Comparison of ENCODE assay signal across 34 cellular contexts in the genomic region with DNA sequence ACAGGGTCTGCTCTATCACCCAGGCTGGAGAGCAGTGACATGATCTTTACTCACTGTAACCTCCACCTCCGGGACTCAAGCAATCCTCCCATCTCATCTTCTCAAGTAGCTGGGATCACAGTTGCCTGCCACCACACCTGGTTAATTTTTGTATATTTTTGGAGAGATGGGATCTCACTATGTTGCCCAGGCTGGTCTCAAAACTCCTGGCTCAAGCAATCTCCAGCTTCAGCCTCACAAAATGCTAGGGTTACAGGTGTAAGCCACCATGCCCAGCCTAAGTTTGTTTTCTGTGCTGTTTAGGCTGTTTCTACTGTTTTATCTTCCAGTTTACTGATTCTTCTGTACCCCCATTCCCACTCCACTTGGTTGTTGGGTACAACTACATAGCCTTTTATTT.
"Had no signal": no experiment of that assay in that cellular context is flagged by ENCODE, and none has a peak within 500 bp of the region (broad histone marks: within the 10 kb centered on the region; RNA-seq: fewer than 3 reads in every experiment).

No MANE protein-coding gene starts in this region.

- H3K4me1 ChIP-seq: adrenal gland, ascending aorta, body of pancreas, breast epithelium had no signal

- DNase-seq: activated effector memory CD4-positive, alpha-beta T cell treated with anti-CD3 and anti-CD28 coated beads, Interleukin-2, amount 50 U/mL, for 16 hours; activated effector memory CD4-positive, alpha-beta T cell treated with Interleukin-2 at 50 U/mL for 16 hours; activated gamma-delta T cell; activated gamma-delta T cell treated with Interleukin-2 at 50 U/mL for 16 hours; activated naive CD4-positive, alpha-beta T cell; activated naive CD4-positive, alpha-beta T cell treated with anti-CD3 and anti-CD28 coated beads for 36 hours; activated naive CD4-positive, alpha-beta T cell treated with anti-CD3 and anti-CD28 coated beads, Interleukin-2, amount 10 ng/mL, durations not matched to agents 7 days and 5 days; activated naive CD4-positive, alpha-beta T cell treated with anti-CD3 and anti-CD28 coated beads, Interleukin-2, amount 50 U/mL, for 16 hours; activated naive CD4-positive, alpha-beta T cell treated with Interleukin-2 at 50 U/mL for 16 hours; activated naive CD8-positive, alpha-beta T cell treated with anti-CD3 and anti-CD28 coated beads for 36 hours; activated naive CD8-positive, alpha-beta T cell treated with anti-CD3 and anti-CD28 coated beads, Interleukin-2, amount 10 ng/mL, durations not matched to agents 7 days and 5 days; activated naive CD8-positive, alpha-beta T cell treated with anti-CD3 and anti-CD28 coated beads, Interleukin-2, amount 50 U/mL, for 24 hours; activated T-cell treated with anti-CD3 and anti-CD28 coated beads, Interleukin-2, amount 50 U/mL, for 1 hour; activated T-cell treated with anti-CD3 and anti-CD28 coated beads, Interleukin-2, amount 50 U/mL, for 24 hours; activated T-cell treated with anti-CD3 and anti-CD28 coated beads, Interleukin-2, amount 50 U/mL, for 4 hours; activated T-cell treated with anti-CD3 and anti-CD28 coated beads, Interleukin-2, amount 50 U/mL, for 48 hours; activated T-cell treated with anti-CD3 and anti-CD28 coated beads, Interleukin-2, amount 50 U/mL, for 72 hours; adrenal gland; amniotic stem cell; amygdala; anterior cingulate cortex; aorta; body of pancreas; brain microvascular endothelial cell; caudate nucleus; central memory CD4-positive, alpha-beta T cell; cerebellar nuclear complex had no signal

- H3K9me3 ChIP-seq: adrenal gland, ascending aorta, body of pancreas, breast epithelium had no signal

- H3K27me3 ChIP-seq: adrenal gland, ascending aorta, body of pancreas, brain microvascular endothelial cell, breast epithelium, cardiac muscle cell had no signal

- ATAC-seq: activated naive CD4-positive, alpha-beta T cell treated with anti-CD3 and anti-CD28 coated beads, Interleukin-2, amount 50 U/mL, for 72 hours; activated naive CD8-positive, alpha-beta T cell treated with anti-CD3 and anti-CD28 coated beads, Interleukin-2, amount 50 U/mL, for 24 hours; activated T-cell treated with anti-CD3 and anti-CD28 coated beads, Interleukin-2, amount 50 U/mL, for 4 hours; activated T-cell treated with anti-CD3 and anti-CD28 coated beads, Interleukin-2, amount 50 U/mL, for 72 hours; activated T-helper 17 cell treated with anti-CD3 and anti-CD28 coated beads, Interleukin-2, amount 50 U/mL, for 72 hours; body of pancreas had no signal

- H3K27ac ChIP-seq: adrenal gland, ascending aorta, body of pancreas, brain microvascular endothelial cell, breast epithelium, cardiac muscle cell had no signal

- H3K4me3 ChIP-seq: adrenal gland, ascending aorta, body of pancreas, breast epithelium, cardiac muscle cell had no signal

- FAIRE-seq: astrocyte, bronchial epithelial cell had no signal

- H3K36me3 ChIP-seq: adrenal gland, brain microvascular endothelial cell, breast epithelium had no signal
